ENCODE assay signal across 19 cellular contexts in genomic region chrX:130826249-130826648, GRCh38.
"Had no signal": no experiment of that assay in that cellular context is flagged by ENCODE, and none has a peak within 500 bp of the region (broad histone marks: within the 10 kb centered on the region; RNA-seq: fewer than 3 reads in every experiment).

No MANE protein-coding gene starts in this region.

- H3K4me3 Mint-ChIP-seq: activated CD8-positive, alpha-beta T cell treated with anti-CD3 and anti-CD28 coated beads for 36 hours; activated naive CD8-positive, alpha-beta T cell treated with anti-CD3 and anti-CD28 coated beads for 36 hours; activated T-helper 17 cell treated with anti-CD3 and anti-CD28 coated beads, Interleukin-2, amount 50 U/mL, for 72 hours; immature natural killer cell had no signal

- DNase-seq: activated CD4-positive, alpha-beta T cell treated with anti-CD3 and anti-CD28 coated beads for 48 hours; activated CD4-positive, CD25-positive, alpha-beta regulatory T cell; activated CD8-positive, alpha-beta T cell treated with anti-CD3 and anti-CD28 coated beads for 36 hours; activated naive CD4-positive, alpha-beta T cell; activated naive CD8-positive, alpha-beta T cell treated with anti-CD3 and anti-CD28 coated beads for 36 hours; activated T-cell treated with anti-CD3 and anti-CD28 coated beads, Interleukin-2, amount 50 U/mL, for 1 hour; amniotic stem cell; effector CD4-positive, alpha-beta T cell; immature natural killer cell; kidney glomerular epithelial cell; left ventricle myocardium superior; occipital lobe; posterior cingulate gyrus; retina; stimulated activated CD4-positive, alpha-beta T cell treated with anti-CD3 and anti-CD28 coated beads, Interleukin-1b, Interleukin-23, amount 100 ng/mL, for 48 hours; stimulated activated CD8-positive, alpha-beta memory T cell treated with anti-CD3 and anti-CD28 coated beads, Interleukin-4, amount 100 ng/mL, for 48 hours; stimulated activated naive CD4-positive, alpha-beta T cell; thyroid gland had no signal

- H3K9me3 Mint-ChIP-seq: activated CD8-positive, alpha-beta T cell treated with anti-CD3 and anti-CD28 coated beads for 36 hours; activated naive CD8-positive, alpha-beta T cell treated with anti-CD3 and anti-CD28 coated beads for 36 hours; activated T-helper 17 cell treated with anti-CD3 and anti-CD28 coated beads, Interleukin-2, amount 50 U/mL, for 72 hours; immature natural killer cell had no signal

- H3K27me3 Mint-ChIP-seq: activated CD8-positive, alpha-beta T cell treated with anti-CD3 and anti-CD28 coated beads for 36 hours; activated naive CD8-positive, alpha-beta T cell treated with anti-CD3 and anti-CD28 coated beads for 36 hours; activated T-helper 17 cell treated with anti-CD3 and anti-CD28 coated beads, Interleukin-2, amount 50 U/mL, for 72 hours had no signal

- H3K4me1 Mint-ChIP-seq: activated naive CD8-positive, alpha-beta T cell treated with anti-CD3 and anti-CD28 coated beads for 36 hours; activated T-helper 17 cell treated with anti-CD3 and anti-CD28 coated beads, Interleukin-2, amount 50 U/mL, for 72 hours; immature natural killer cell had no signal

- H3K27ac Mint-ChIP-seq: activated CD8-positive, alpha-beta T cell treated with anti-CD3 and anti-CD28 coated beads for 36 hours; activated naive CD8-positive, alpha-beta T cell treated with anti-CD3 and anti-CD28 coated beads for 36 hours; activated T-helper 17 cell treated with anti-CD3 and anti-CD28 coated beads, Interleukin-2, amount 50 U/mL, for 72 hours; immature natural killer cell had no signal

- H3K36me3 Mint-ChIP-seq: immature natural killer cell had no signal
